ENCODE assay signal across 17 cellular contexts in genomic region chr2:63992061-63992685, GRCh38.
"Had no signal": no experiment of that assay in that cellular context is flagged by ENCODE, and none has a peak within 500 bp of the region (broad histone marks: within the 10 kb centered on the region; RNA-seq: fewer than 3 reads in every experiment).

No MANE protein-coding gene starts in this region.

- H3K36me3 ChIP-seq: heart left ventricle, ovary, right atrium auricular region had no signal

- H3K27me3 Mint-ChIP-seq: activated naive CD4-positive, alpha-beta T cell treated with anti-CD3 and anti-CD28 coated beads, Interleukin-2, amount 50 U/mL, for 24 hours; brain; central memory CD8-positive, alpha-beta T cell had no signal

- H3K27me3 ChIP-seq: heart left ventricle, ovary, right atrium auricular region had no signal

- H3K27ac ChIP-seq: heart left ventricle, left ventricle myocardium inferior, ovary, right atrium auricular region had no signal

- H3K4me1 ChIP-seq: heart left ventricle, right atrium auricular region had no signal

- DNase-seq: activated CD4-positive, CD25-positive, alpha-beta regulatory T cell; activated T-cell treated with anti-CD3 and anti-CD28 coated beads, Interleukin-2, amount 50 U/mL, for 1 hour; amniotic stem cell; foreskin fibroblast; heart left ventricle; left ventricle myocardium inferior; ovary; stimulated activated CD4-positive, alpha-beta T cell treated with anti-CD3 and anti-CD28 coated beads, Interleukin-1b, Interleukin-23, amount 100 ng/mL, for 48 hours; stimulated activated naive CD4-positive, alpha-beta T cell treated with Interleukin-2 at 50 U/mL for 16 hours; T-helper 2 cell; trophoblast cell had no signal

- H3K9me3 Mint-ChIP-seq: activated naive CD4-positive, alpha-beta T cell treated with anti-CD3 and anti-CD28 coated beads, Interleukin-2, amount 50 U/mL, for 24 hours had no signal

- H3K4me3 ChIP-seq: heart left ventricle, left ventricle myocardium inferior, ovary, right atrium auricular region, smooth muscle cell had no signal

- H3K27ac Mint-ChIP-seq: activated naive CD4-positive, alpha-beta T cell treated with anti-CD3 and anti-CD28 coated beads, Interleukin-2, amount 50 U/mL, for 24 hours; brain had no signal

- H3K9me3 ChIP-seq: ovary, right atrium auricular region had no signal

- ATAC-seq: esophagus mucosa, heart left ventricle had no signal

- H3K4me3 Mint-ChIP-seq: activated naive CD4-positive, alpha-beta T cell treated with anti-CD3 and anti-CD28 coated beads, Interleukin-2, amount 50 U/mL, for 24 hours; brain; central memory CD8-positive, alpha-beta T cell had no signal
